Comparison of ENCODE assay signal across 27 cellular contexts in genomic region chr3:69716119-69716518, GRCh38. TPM values are rescaled to one million over a fixed set of nuclear protein-coding genes. Genes with fewer than 3 reads are reported as not detected.
DNase-seq lines count a peak whose midpoint lies in the region; ATAC-seq and TF ChIP-seq lines count a peak whose summit lies in the region.
"Had no signal": no experiment of that assay in that cellular context is flagged by ENCODE, and none has a peak within 500 bp of the region (broad histone marks: within the 10 kb centered on the region; RNA-seq: fewer than 3 reads in every experiment).

No MANE protein-coding gene starts in this region.

- H3K9me3 ChIP-seq in left ventricle myocardium inferior (replicated peaks) (no peaks in the 10 kb centered on the region), thyroid gland (no peaks in the 10 kb centered on the region)
- H3K9me3 ChIP-seq: BE2C, HAP-1, SJCRH30 had no signal

- TF ChIP-seq POLR2A in thyroid gland (IDR thresholded peaks at IDR 0.05), result no peak

- H3K4me3 ChIP-seq in choroid plexus epithelial cell (ENCODE audit: low read depth, low read length) (no peak overlapping the region), left ventricle myocardium inferior (no peak overlapping the region), thyroid gland (replicated peaks in 1 of 3) (no peak overlapping the region)
- H3K4me3 ChIP-seq: GM12878, HAP-1, SJCRH30 had no signal

- no peak for TF ChIP-seq CTCF in choroid plexus epithelial cell (conservative IDR thresholded peaks at IDR 0.05; ENCODE audit: low read depth, low read length)
- no peak for TF ChIP-seq CTCF in left ventricle myocardium inferior (IDR thresholded peaks at IDR 0.05; ENCODE audit: borderline replicate concordance)
- TF ChIP-seq CTCF in thyroid gland (IDR thresholded peaks at IDR 0.05), result no peak

- H3K27ac ChIP-seq in left ventricle myocardium inferior (replicated peaks) (peak overlapping the region; percentile 24), thyroid gland (no peak overlapping the region)
- H3K27ac ChIP-seq: 22Rv1, KMS-11, SJCRH30 had no signal

- intact Hi-C loops in left ventricle myocardium inferior (cut with micrococcal nuclease) (no loop called here), sciatic nerve (cut with DNase I) (no loop called here), thyroid gland (cut with DNase I) (no loop called here)

- H3K36me3 ChIP-seq in left ventricle myocardium inferior, result no peaks in the 10 kb centered on the region
- no peaks in the 10 kb centered on the region for H3K36me3 ChIP-seq in thyroid gland
- H3K36me3 ChIP-seq: BE2C, HAP-1, SJCRH30 had no signal

- H3K4me1 ChIP-seq in left ventricle myocardium inferior, result peaks cover 44% of the 10 kb centered on the region
- H3K4me1 ChIP-seq in thyroid gland, result no peaks in the 10 kb centered on the region
- H3K4me1 ChIP-seq: SJCRH30 had no signal

- no peaks in the 10 kb centered on the region for H3K27me3 ChIP-seq in left ventricle myocardium inferior (ENCODE audit: low read depth)
- no peaks in the 10 kb centered on the region for H3K27me3 ChIP-seq in thyroid gland
- H3K27me3 ChIP-seq: BE2C, SJCRH30 had no signal

- DNase-seq in NCI-H2029 (lab: John Stamatoyannopoulos, UW) (peak; percentile 10), NCI-H2029 treated with DMSO at 0.1 percent for 48 hours (lab: John Stamatoyannopoulos, UW) (no peak), choroid plexus epithelial cell (ENCODE audit: low read depth) (peak; percentile 16), left ventricle myocardium inferior (peak; percentile 50), sciatic nerve (ENCODE audit: low spot score) (no peak), foreskin melanocyte (no peak), thyroid gland (no peak)
- no peak for DNase-seq in stimulated activated naive CD4-positive, alpha-beta T cell (lab: John Stamatoyannopoulos, UW)
- DNase-seq: BE2C; CD8-positive, alpha-beta memory T cell; DMS 273 treated with DMSO at 0.1 percent for 48 hours; DMS79; EL; GDM1; GOT3; HFFc6; NCI-H1092; NCI-H1436; NCI-H187; NCI-H446; NCI-H524 treated with DMSO at 0.1 percent for 48 hours; NCI-H774; SJCRH30 had no signal

- ATAC-seq in sciatic nerve, result peak; percentile 59
- ATAC-seq: GM12878 had no signal

- WGBS in thyroid gland, 2 donors, result 77 to 93% methylated on average over 5 of the region's 5 CpGs

RNA-seq across cellular contexts. Expression of gene MITF, which starts 23.1 kb away (rescaled TPM):
- total RNA-seq in left ventricle myocardium inferior, result 81.9 TPM
- 26.5 TPM for total RNA-seq in sciatic nerve
- total RNA-seq in thyroid gland, result 10 to 100 TPM; 22.4 to 52.1 (median 26.4) TPM

Comparison
In these comparisons a context has a peak if more than half of its experiments do, and no peak if none do; other contexts are left out.
1. DNase-seq: peak in NCI-H2029 (single experiment), choroid plexus epithelial cell (single experiment) and left ventricle myocardium inferior (single experiment); none in NCI-H2029 treated with DMSO at 0.1 percent for 48 hours (single experiment), sciatic nerve (single experiment), foreskin melanocyte (single experiment), thyroid gland (0 of 2) and stimulated activated naive CD4-positive, alpha-beta T cell (0 of 6).